In the genomic region with DNA sequence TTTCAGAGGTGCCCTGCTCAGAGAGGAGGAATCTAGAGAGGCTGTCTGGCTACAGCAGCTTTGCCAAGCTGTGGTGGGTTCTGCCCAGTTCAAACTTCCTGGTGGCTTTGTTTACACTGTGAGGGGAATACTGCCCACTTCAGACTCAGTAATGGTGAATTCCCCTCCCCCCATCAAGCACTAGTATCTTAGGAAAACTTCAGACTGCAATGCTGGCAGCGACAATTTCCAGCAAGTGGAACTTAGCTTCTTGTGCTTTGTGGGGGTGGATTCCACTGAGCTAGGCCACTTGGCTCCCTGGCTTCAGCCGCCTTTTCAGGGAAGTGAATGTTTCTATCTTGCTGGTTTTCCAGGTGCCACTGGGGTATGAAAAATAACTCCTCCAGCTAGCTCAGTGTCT, we compare ENCODE assay signal across 23 cellular contexts. TPM values are rescaled to one million over a fixed set of nuclear protein-coding genes. Genes with fewer than 3 reads are reported as not detected.
DNase-seq lines count a peak whose midpoint lies in the region; ATAC-seq and TF ChIP-seq lines count a peak whose summit lies in the region.
"Had no signal": no experiment of that assay in that cellular context is flagged by ENCODE, and none has a peak within 500 bp of the region (broad histone marks: within the 10 kb centered on the region; RNA-seq: fewer than 3 reads in every experiment).

No MANE protein-coding gene starts in this region.

- H3K27ac ChIP-seq in GM23338 (ENCODE audit: low read depth) (no peak overlapping the region), left lung (no peak overlapping the region), thyroid gland (peak overlapping the region; percentile 10 to 70 (median 49))
- H3K27ac ChIP-seq: A549; BLaER1 treated with 17β-estradiol and CSF1 and Interleukin-3, amounts not matched to agents 10 nM and 100 nM; GM23248 had no signal

- no peak overlapping the region for H3K4me3 Mint-ChIP-seq in GM23338
- H3K4me3 Mint-ChIP-seq: CD14-positive monocyte; CD4-positive, alpha-beta T cell; CD8-positive, alpha-beta memory T cell; HFFc6 had no signal

- no peaks in the 10 kb centered on the region for H3K36me3 Mint-ChIP-seq in GM23338 (ENCODE audit: low read depth)
- H3K36me3 Mint-ChIP-seq: CD14-positive monocyte; CD8-positive, alpha-beta memory T cell had no signal

- H2AFZ ChIP-seq in GM23338, result 0 out of 2 replicates have a peak overlapping the region, but pooled peaks have one; percentile 28
- H2AFZ ChIP-seq: GM23248 had no signal

- DNase-seq in GM23338 (ENCODE audit: low spot score), result no peak
- peak; percentile 40 for DNase-seq in NCI-H510A (lab: John Stamatoyannopoulos, UW)
- peak in 1 of 2 donors; percentile 40 for DNase-seq in left lung
- DNase-seq in thyroid gland, result peak; percentile 80
- DNase-seq in NCI-H748 (lab: John Stamatoyannopoulos, UW; ENCODE audit: unreplicated experiment), result no peak
- DNase-seq in mesenteric fat pad (ENCODE audit: low spot score), result no peak
- DNase-seq in SW 1271 (lab: John Stamatoyannopoulos, UW), result no peak
- DNase-seq: 8988T; ACHN; AML-193; BE2C; CD4-positive, alpha-beta T cell; CD8-positive, alpha-beta memory T cell; DMS79; EL; GDM1; GM23248; HFFc6 had no signal

- H3K27ac Mint-ChIP-seq in GM23338, result no peak overlapping the region
- H3K27ac Mint-ChIP-seq: CD4-positive, alpha-beta T cell; CD8-positive, alpha-beta memory T cell; HFFc6 had no signal

- WGBS in thyroid gland, 2 donors, result 57 to 67% methylated on average over 1 to 2 of the region's 2 CpGs

- no peak for ATAC-seq in GM23338
- ATAC-seq in left lung, result peak; percentile 89
- ATAC-seq: A549, GM12878 had no signal

- no peaks in the 10 kb centered on the region for H3F3A ChIP-seq in GM23338 (replicated peaks; ENCODE audit: low read depth)

- 0 out of 2 replicates have a peak, but pooled peaks cover 2% of the 10 kb centered on the region for H3K9me2 ChIP-seq in GM23338 (ENCODE audit: insufficient read depth)

- no peak overlapping the region for H3K4me2 ChIP-seq in GM23338
- H3K4me2 ChIP-seq: A549; BLaER1 treated with 17β-estradiol and CSF1 and Interleukin-3, amounts not matched to agents 10 nM and 100 nM had no signal

- H3K4me3 ChIP-seq in GM23338, result no peak overlapping the region
- H3K4me3 ChIP-seq in left lung, result no peak overlapping the region
- no peak overlapping the region for H3K4me3 ChIP-seq in thyroid gland (replicated peaks in 1 of 3)
- H3K4me3 ChIP-seq: A549; BLaER1 treated with 17β-estradiol and CSF1 and Interleukin-3, amounts not matched to agents 10 nM and 100 nM; GM12878; GM23248; HAP-1 had no signal

- no peaks in the 10 kb centered on the region for H3K4me1 ChIP-seq in GM23338 (ENCODE audit: insufficient read depth)
- H3K4me1 ChIP-seq in left lung, result no peaks in the 10 kb centered on the region
- H3K4me1 ChIP-seq in thyroid gland, result peaks cover 2 to 24% of the 10 kb centered on the region in 2 donors
- H3K4me1 ChIP-seq: A549, BE2C, HAP-1 had no signal

- no peaks in the 10 kb centered on the region for H3K79me2 ChIP-seq in GM23338 (replicated peaks; ENCODE audit: insufficient read depth)

- no peaks in the 10 kb centered on the region for H3K27me3 Mint-ChIP-seq in GM23338 (ENCODE audit: insufficient read depth, low read depth, poor library complexity)
- H3K27me3 Mint-ChIP-seq: CD4-positive, alpha-beta T cell had no signal

- H3K4me1 Mint-ChIP-seq in GM23338, result no peaks in the 10 kb centered on the region
- H3K4me1 Mint-ChIP-seq: CD8-positive, alpha-beta memory T cell had no signal

- TF ChIP-seq CTCF in GM23338 (conservative IDR thresholded peaks at IDR 0.05; ENCODE audit: low read depth in 2 of 2), result no peak
- no peak for TF ChIP-seq CTCF in left lung (IDR thresholded peaks at IDR 0.05)
- no peak for TF ChIP-seq CTCF in thyroid gland (IDR thresholded peaks at IDR 0.05)

- intact Hi-C loops in left lung (cut with DNase I), result no loop called here
- intact Hi-C loops in thyroid gland (cut with DNase I), result no loop called here

- H3K27me3 ChIP-seq in GM23338 (ENCODE audit: insufficient read depth) (no peaks in the 10 kb centered on the region), left lung (no peaks in the 10 kb centered on the region), thyroid gland (no peaks in the 10 kb centered on the region)
- H3K27me3 ChIP-seq: BE2C; BLaER1 treated with 17β-estradiol and CSF1 and Interleukin-3, amounts not matched to agents 10 nM and 100 nM had no signal

- H4K20me1 ChIP-seq in GM23338 (replicated peaks; ENCODE audit: insufficient read depth), result no peaks in the 10 kb centered on the region
- H4K20me1 ChIP-seq: BLaER1 treated with 17β-estradiol and CSF1 and Interleukin-3, amounts not matched to agents 10 nM and 100 nM had no signal

- no peak for TF ChIP-seq POLR2A in thyroid gland (IDR thresholded peaks at IDR 0.05)

- H3K9me3 ChIP-seq in left lung, result peaks cover 0 to 4% of the 10 kb centered on the region in 2 donors
- no peaks in the 10 kb centered on the region for H3K9me3 ChIP-seq in thyroid gland
- H3K9me3 ChIP-seq: A549, BE2C, HAP-1 had no signal

- no peaks in the 10 kb centered on the region for H3K36me3 ChIP-seq in GM23338 (ENCODE audit: insufficient read depth)
- no peaks in the 10 kb centered on the region for H3K36me3 ChIP-seq in left lung
- H3K36me3 ChIP-seq in thyroid gland, result no peaks in the 10 kb centered on the region
- H3K36me3 ChIP-seq: BE2C; BLaER1 treated with 17β-estradiol and CSF1 and Interleukin-3, amounts not matched to agents 10 nM and 100 nM; HAP-1 had no signal

- H3K9me3 Mint-ChIP-seq in GM23338, result no peaks in the 10 kb centered on the region

TF ChIP-seq in GM23338, 12 proteins besides CTCF, POLR2A, EP300 and RAD21 (continues in another document):
- TF ChIP-seq, protein P1, sequence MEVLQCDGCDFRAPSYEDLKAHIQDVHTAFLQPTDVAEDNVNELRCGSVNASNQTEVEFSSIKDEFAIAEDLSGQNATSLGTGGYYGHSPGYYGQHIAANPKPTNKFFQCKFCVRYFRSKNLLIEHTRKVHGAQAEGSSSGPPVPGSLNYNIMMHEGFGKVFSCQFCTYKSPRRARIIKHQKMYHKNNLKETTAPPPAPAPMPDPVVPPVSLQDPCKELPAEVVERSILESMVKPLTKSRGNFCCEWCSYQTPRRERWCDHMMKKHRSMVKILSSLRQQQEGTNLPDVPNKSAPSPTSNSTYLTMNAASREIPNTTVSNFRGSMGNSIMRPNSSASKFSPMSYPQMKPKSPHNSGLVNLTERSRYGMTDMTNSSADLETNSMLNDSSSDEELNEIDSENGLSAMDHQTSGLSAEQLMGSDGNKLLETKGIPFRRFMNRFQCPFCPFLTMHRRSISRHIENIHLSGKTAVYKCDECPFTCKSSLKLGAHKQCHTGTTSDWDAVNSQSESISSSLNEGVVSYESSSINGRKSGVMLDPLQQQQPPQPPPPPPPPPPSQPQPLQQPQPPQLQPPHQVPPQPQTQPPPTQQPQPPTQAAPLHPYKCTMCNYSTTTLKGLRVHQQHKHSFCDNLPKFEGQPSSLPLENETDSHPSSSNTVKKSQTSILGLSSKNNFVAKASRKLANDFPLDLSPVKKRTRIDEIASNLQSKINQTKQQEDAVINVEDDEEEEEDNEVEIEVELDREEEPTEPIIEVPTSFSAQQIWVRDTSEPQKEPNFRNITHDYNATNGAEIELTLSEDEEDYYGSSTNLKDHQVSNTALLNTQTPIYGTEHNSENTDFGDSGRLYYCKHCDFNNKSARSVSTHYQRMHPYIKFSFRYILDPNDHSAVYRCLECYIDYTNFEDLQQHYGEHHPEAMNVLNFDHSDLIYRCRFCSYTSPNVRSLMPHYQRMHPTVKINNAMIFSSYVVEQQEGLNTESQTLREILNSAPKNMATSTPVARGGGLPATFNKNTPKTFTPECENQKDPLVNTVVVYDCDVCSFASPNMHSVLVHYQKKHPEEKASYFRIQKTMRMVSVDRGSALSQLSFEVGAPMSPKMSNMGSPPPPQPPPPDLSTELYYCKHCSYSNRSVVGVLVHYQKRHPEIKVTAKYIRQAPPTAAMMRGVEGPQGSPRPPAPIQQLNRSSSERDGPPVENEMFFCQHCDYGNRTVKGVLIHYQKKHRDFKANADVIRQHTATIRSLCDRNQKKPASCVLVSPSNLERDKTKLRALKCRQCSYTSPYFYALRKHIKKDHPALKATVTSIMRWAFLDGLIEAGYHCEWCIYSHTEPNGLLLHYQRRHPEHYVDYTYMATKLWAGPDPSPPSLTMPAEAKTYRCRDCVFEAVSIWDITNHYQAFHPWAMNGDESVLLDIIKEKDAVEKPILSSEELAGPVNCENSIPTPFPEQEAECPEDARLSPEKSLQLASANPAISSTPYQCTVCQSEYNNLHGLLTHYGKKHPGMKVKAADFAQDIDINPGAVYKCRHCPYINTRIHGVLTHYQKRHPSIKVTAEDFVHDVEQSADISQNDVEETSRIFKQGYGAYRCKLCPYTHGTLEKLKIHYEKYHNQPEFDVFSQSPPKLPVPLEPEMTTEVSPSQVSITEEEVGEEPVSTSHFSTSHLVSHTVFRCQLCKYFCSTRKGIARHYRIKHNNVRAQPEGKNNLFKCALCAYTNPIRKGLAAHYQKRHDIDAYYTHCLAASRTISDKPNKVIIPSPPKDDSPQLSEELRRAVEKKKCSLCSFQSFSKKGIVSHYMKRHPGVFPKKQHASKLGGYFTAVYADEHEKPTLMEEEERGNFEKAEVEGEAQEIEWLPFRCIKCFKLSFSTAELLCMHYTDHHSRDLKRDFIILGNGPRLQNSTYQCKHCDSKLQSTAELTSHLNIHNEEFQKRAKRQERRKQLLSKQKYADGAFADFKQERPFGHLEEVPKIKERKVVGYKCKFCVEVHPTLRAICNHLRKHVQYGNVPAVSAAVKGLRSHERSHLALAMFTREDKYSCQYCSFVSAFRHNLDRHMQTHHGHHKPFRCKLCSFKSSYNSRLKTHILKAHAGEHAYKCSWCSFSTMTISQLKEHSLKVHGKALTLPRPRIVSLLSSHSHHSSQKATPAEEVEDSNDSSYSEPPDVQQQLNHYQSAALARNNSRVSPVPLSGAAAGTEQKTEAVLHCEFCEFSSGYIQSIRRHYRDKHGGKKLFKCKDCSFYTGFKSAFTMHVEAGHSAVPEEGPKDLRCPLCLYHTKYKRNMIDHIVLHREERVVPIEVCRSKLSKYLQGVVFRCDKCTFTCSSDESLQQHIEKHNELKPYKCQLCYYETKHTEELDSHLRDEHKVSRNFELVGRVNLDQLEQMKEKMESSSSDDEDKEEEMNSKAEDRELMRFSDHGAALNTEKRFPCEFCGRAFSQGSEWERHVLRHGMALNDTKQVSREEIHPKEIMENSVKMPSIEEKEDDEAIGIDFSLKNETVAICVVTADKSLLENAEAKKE (CRISPR knock-in tag; IDR thresholded peaks at IDR 0.05), result no peak
- TF ChIP-seq EZH2 (IDR thresholded peaks at IDR 0.05; ENCODE audit: low read depth, unreplicated experiment) (no peak), ZNF331 (CRISPR knock-in tag; IDR thresholded peaks at IDR 0.05; ENCODE audit: low read depth) (no peak), ZNF114 (CRISPR knock-in tag; IDR thresholded peaks at IDR 0.05) (no peak)

RNA-seq across cellular contexts. Expression of a gene that starts 42.8 kb away (rescaled TPM):
- total RNA-seq in GM23338 (2014; rRNA removed; shearing (Covaris generic)), result 2.1 and 4.1 TPM in 2 replicates
- polyA plus RNA-seq in GM23338 (2016; fragmentation: Nextera tagmentation; extraction: Ambion mirVana), result 0.99 and 1.2 TPM in 2 replicates
- total RNA-seq in left lung, result under 1 TPM; 0.39 to 0.79 TPM
- 1 to 10 TPM in 2 of 4 donors, under 1 TPM in 1, not detected in 1; 0.40 to 3.4 (median 1.6) TPM for total RNA-seq in thyroid gland
- 0.90 TPM for total RNA-seq in mesenteric fat pad
- total RNA-seq: GM23248, HFFc6 had no signal
- polyA plus RNA-seq: CD14-positive monocyte, GM23248 had no signal

Comparison
In these comparisons a context has a peak if more than half of its experiments do, and no peak if none do; other contexts are left out.
1. DNase-seq: peak in NCI-H510A (single experiment) and thyroid gland (2 of 2); none in GM23338 (single experiment), NCI-H748 (single experiment), mesenteric fat pad (single experiment) and SW 1271 (0 of 2).
2. H3K27ac ChIP-seq: peak in thyroid gland (3 of 3); none in GM23338 (single experiment) and left lung (0 of 2).